9 cellular contexts compared by ENCODE assay signal in the genomic region with DNA sequence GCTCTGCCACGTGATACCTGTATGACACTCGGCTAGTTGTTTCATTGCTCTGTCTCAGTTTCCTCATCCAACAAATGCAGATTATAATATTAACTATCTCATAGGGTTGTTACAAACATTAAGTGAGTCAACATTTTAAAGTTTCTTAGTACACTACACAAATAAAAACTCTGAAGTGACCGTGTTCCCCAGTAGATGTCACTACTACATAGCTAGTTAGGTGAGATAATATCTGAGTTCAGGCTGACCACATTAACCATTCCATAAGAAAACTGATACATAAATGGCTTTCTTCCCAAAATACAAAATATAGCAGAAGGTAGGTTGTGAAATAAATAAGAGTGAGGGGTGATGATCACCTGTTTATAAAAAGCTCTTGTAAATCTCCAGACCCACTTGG.
A peak's percentile ranks its signal among the peaks of the same experiment; 100 is the strongest.
DNase-seq lines count a peak whose midpoint lies in the region; ATAC-seq and TF ChIP-seq lines count a peak whose summit lies in the region.
"Had no signal": no experiment of that assay in that cellular context is flagged by ENCODE, and none has a peak within 500 bp of the region (broad histone marks: within the 10 kb centered on the region; RNA-seq: fewer than 3 reads in every experiment).

No MANE protein-coding gene starts in this region.

- H3K27ac Mint-ChIP-seq in natural killer cell = no peak overlapping the region

- in situ Hi-C loops in GM13976 (cut with MboI; ENCODE audit: low sequenced_read_pairs, unreplicated experiment) = loop anchor here (25.0 kb wide), 1 partner anchor 1251 kb away; no protein-coding TSS in a partner anchor

- H3K36me3 Mint-ChIP-seq in natural killer cell = no peaks in the 10 kb centered on the region

- H3K27me3 ChIP-seq in left lung = no peaks in the 10 kb centered on the region

- DNase-seq in DMS53 (lab: John Stamatoyannopoulos, UW) (peak; percentile 62), LNCaP clone FGC (ENCODE audit: low read depth) (no peak), left lung (no peak), GM13976 (ENCODE audit: low spot score) (no peak), NOMO-1 (lab: John Stamatoyannopoulos, UW; ENCODE audit: unreplicated experiment in 2 of 2) (no peak), natural killer cell (no peak)

- H3K4me3 ChIP-seq in LNCaP clone FGC (ENCODE audit: low read depth, low read length) (no peak overlapping the region), left lung (no peak overlapping the region)

- no peak overlapping the region for H3K27ac ChIP-seq in VCaP
- H3K27ac ChIP-seq in left lung = no peak overlapping the region

- peak; percentile 60 for ATAC-seq in left lung
- ATAC-seq in HG03097 (IDR thresholded peaks at IDR 0.05; ENCODE audit: low FRiP score, unreplicated experiment) = no peak
- no peak for ATAC-seq in natural killer cell
- ATAC-seq: activated CD4-positive, CD25-positive, alpha-beta regulatory T cell treated with anti-CD3 and anti-CD28 coated beads, Interleukin-2, amount 50 U/mL, for 24 hours had no signal

- H3K4me1 Mint-ChIP-seq in natural killer cell = no peaks in the 10 kb centered on the region

- H3K9me3 ChIP-seq in left lung = no peaks in the 10 kb centered on the region

- H3K4me1 ChIP-seq in left lung = no peaks in the 10 kb centered on the region

- H3K4me3 Mint-ChIP-seq in natural killer cell = no peak overlapping the region

- TF ChIP-seq CTCF in LNCaP clone FGC (IDR thresholded peaks at IDR 0.05; ENCODE audit: control insufficient read depth, extremely low read depth, insufficient read depth) (peak; percentile 75), VCaP (conservative IDR thresholded peaks at IDR 0.05) (peak; percentile 73), left lung (IDR thresholded peaks at IDR 0.05) (no peak), GM13976 (IDR thresholded peaks at IDR 0.05; ENCODE audit: borderline replicate concordance, control extremely low read depth, extremely low read depth, insufficient read depth, missing control alignments) (no peak), natural killer cell (IDR thresholded peaks at IDR 0.05) (no peak)

- H3K27me3 Mint-ChIP-seq in natural killer cell (ENCODE audit: low read depth in 2 of 2) = no peaks in the 10 kb centered on the region

- no peaks in the 10 kb centered on the region for H3K36me3 ChIP-seq in left lung

- H3K9me3 Mint-ChIP-seq in natural killer cell = no peaks in the 10 kb centered on the region

- intact Hi-C loops in left lung (cut with DNase I) (no loop called here), natural killer cell (cut with micrococcal nuclease) (no loop called here)

Comparison
In these comparisons a context has a peak if more than half of its experiments do, and no peak if none do; other contexts are left out.
1. CTCF ChIP-seq: peak in LNCaP clone FGC (single experiment) and VCaP (single experiment); none in left lung (0 of 2), GM13976 (single experiment) and natural killer cell (single experiment).